ENCODE assay signal across 31 cellular contexts in genomic region chr6:170524188-170524535, GRCh38. TPM values are rescaled to one million over a fixed set of nuclear protein-coding genes. Genes with fewer than 3 reads are reported as not detected.
DNase-seq lines count a peak whose midpoint lies in the region; ATAC-seq, FAIRE-seq and TF ChIP-seq lines count a peak whose summit lies in the region.
"Had no signal": no experiment of that assay in that cellular context is flagged by ENCODE, and none has a peak within 500 bp of the region (broad histone marks: within the 10 kb centered on the region; RNA-seq: fewer than 3 reads in every experiment).

No MANE protein-coding gene starts in this region.

- H3K9me3 ChIP-seq in K562 (replicated peaks; ENCODE audit: control insufficient read depth, insufficient read depth, low read depth, low read length) (no peaks in the 10 kb centered on the region), right cardiac atrium (ENCODE audit: control insufficient read depth, low read length) (no peaks in the 10 kb centered on the region), skeletal muscle tissue (ENCODE audit: control insufficient read depth in 3 of 3, low read length in 3 of 3) (no peaks in the 10 kb centered on the region)
- H3K9me3 ChIP-seq: A549, adrenal gland, neutrophil, tibial artery had no signal

- peaks cover 4 to 8% of the 10 kb centered on the region in 2 experiments; a peak in 4 of 5 replicates for H3K27me3 ChIP-seq in K562 (ENCODE audit: control insufficient read depth in 2 of 2, insufficient read depth in 2 of 2, low read length in 2 of 2)
- H3K27me3 ChIP-seq in right cardiac atrium (ENCODE audit: control insufficient read depth, insufficient read depth) = no peaks in the 10 kb centered on the region
- no peaks in the 10 kb centered on the region for H3K27me3 ChIP-seq in skeletal muscle tissue (ENCODE audit: control insufficient read depth in 3 of 3, insufficient read depth in 3 of 3, low read length in 3 of 3)
- H3K27me3 ChIP-seq: adrenal gland, tibial artery had no signal

- no peak for FAIRE-seq in K562 (lab: Jason Lieb, UNC)
- FAIRE-seq: A549, frontal cortex had no signal

- in situ Hi-C loops in K562 (cut with MboI) = no loop called here

- no peak overlapping the region for H2AFZ ChIP-seq in K562 (ENCODE audit: low read depth, low read length)
- H2AFZ ChIP-seq: GM23248 had no signal

- no peaks in the 10 kb centered on the region for H3K9me1 ChIP-seq in K562 (ENCODE audit: control insufficient read depth, insufficient read depth, low read length)

- H3K27ac Mint-ChIP-seq in activated naive CD4-positive, alpha-beta T cell treated with anti-CD3 and anti-CD28 coated beads for 36 hours = peak overlapping the region; percentile 17
- no peak overlapping the region for H3K27ac Mint-ChIP-seq in activated T-helper 17 cell treated with anti-CD3 and anti-CD28 coated beads, Interleukin-2, amount 50 U/mL, for 72 hours
- H3K27ac Mint-ChIP-seq: activated CD4-positive, alpha-beta T cell treated with anti-CD3 and anti-CD28 coated beads, Interleukin-2, amount 10 ng/mL, durations not matched to agents 24 days and 14 days; activated naive CD4-positive, alpha-beta T cell treated with anti-CD3 and anti-CD28 coated beads, Interleukin-2, amount 10 ng/mL, durations not matched to agents 7 days and 5 days; CD4-positive, CD25-positive, alpha-beta regulatory T cell had no signal

- TF ChIP-seq CTCF in K562 (IDR thresholded peaks at IDR 0.05 in 2 of 3, conservative IDR thresholded peaks at IDR 0.05 in 1 of 3; ENCODE audit: insufficient read depth in 2 of 3, low read depth in 1 of 3, low read length in 3 of 3) = no peak

- no TSS peak for BruUV-seq in K562 (replicated peaks; lab: Mats Ljungman, UMichigan)

- TF ChIP-seq EP300 in K562 (IDR thresholded peaks at IDR 0.05; ENCODE audit: low read length) = no peak

- no peak overlapping the region for H3K4me3 Mint-ChIP-seq in activated naive CD4-positive, alpha-beta T cell treated with anti-CD3 and anti-CD28 coated beads for 36 hours
- H3K4me3 Mint-ChIP-seq in activated T-helper 17 cell treated with anti-CD3 and anti-CD28 coated beads, Interleukin-2, amount 50 U/mL, for 72 hours = no peak overlapping the region
- H3K4me3 Mint-ChIP-seq: activated CD4-positive, alpha-beta T cell treated with anti-CD3 and anti-CD28 coated beads, Interleukin-2, amount 10 ng/mL, durations not matched to agents 24 days and 14 days; activated naive CD4-positive, alpha-beta T cell treated with anti-CD3 and anti-CD28 coated beads, Interleukin-2, amount 10 ng/mL, durations not matched to agents 7 days and 5 days; CD4-positive, CD25-positive, alpha-beta regulatory T cell had no signal

- H3K9me3 Mint-ChIP-seq in activated naive CD4-positive, alpha-beta T cell treated with anti-CD3 and anti-CD28 coated beads for 36 hours = no peaks in the 10 kb centered on the region
- no peaks in the 10 kb centered on the region for H3K9me3 Mint-ChIP-seq in activated T-helper 17 cell treated with anti-CD3 and anti-CD28 coated beads, Interleukin-2, amount 50 U/mL, for 72 hours
- H3K9me3 Mint-ChIP-seq: activated CD4-positive, alpha-beta T cell treated with anti-CD3 and anti-CD28 coated beads, Interleukin-2, amount 10 ng/mL, durations not matched to agents 24 days and 14 days; activated naive CD4-positive, alpha-beta T cell treated with anti-CD3 and anti-CD28 coated beads, Interleukin-2, amount 10 ng/mL, durations not matched to agents 7 days and 5 days; CD4-positive, CD25-positive, alpha-beta regulatory T cell had no signal

- peaks cover 6% of the 10 kb centered on the region for H3K27me3 Mint-ChIP-seq in activated naive CD4-positive, alpha-beta T cell treated with anti-CD3 and anti-CD28 coated beads for 36 hours (ENCODE audit: low read depth)
- peaks cover 26% of the 10 kb centered on the region for H3K27me3 Mint-ChIP-seq in activated T-helper 17 cell treated with anti-CD3 and anti-CD28 coated beads, Interleukin-2, amount 50 U/mL, for 72 hours

- POLR2A ChIA-PET in K562 (lab: Yijun Ruan, JAX) = interaction anchor here (0.7 to 2.8 kb wide), 2 partner anchors 9 to 17 kb away, joined by 4 to 9 read pairs; no protein-coding TSS in a partner anchor

- intact Hi-C loops in activated naive CD4-positive, alpha-beta T cell treated with anti-CD3 and anti-CD28 coated beads for 36 hours (cut with micrococcal nuclease) = no loop called here
- intact Hi-C loops in K562 (cut with micrococcal nuclease) (loop anchor here (10.0 kb wide), 2 partner anchors 49 to 1629 kb away; no protein-coding TSS in a partner anchor), right cardiac atrium (cut with DNase I) (loop anchor here (5.0 to 10.0 kb wide), 5 partner anchors 219 to 729 kb away; partner anchors contain the start of genes DLL1 (in 2 of the 4) and FAM120B (in 1 of the 4))

- H3K4me1 Mint-ChIP-seq in activated naive CD4-positive, alpha-beta T cell treated with anti-CD3 and anti-CD28 coated beads for 36 hours (ENCODE audit: low read depth) = no peaks in the 10 kb centered on the region
- no peaks in the 10 kb centered on the region for H3K4me1 Mint-ChIP-seq in activated T-helper 17 cell treated with anti-CD3 and anti-CD28 coated beads, Interleukin-2, amount 50 U/mL, for 72 hours

- H3K36me3 ChIP-seq in K562 (ENCODE audit: control insufficient read depth, insufficient read depth, low read length) (no peaks in the 10 kb centered on the region), skeletal muscle tissue (ENCODE audit: control insufficient read depth in 3 of 3, insufficient read depth in 3 of 3, low read length in 3 of 3) (no peaks in the 10 kb centered on the region)
- H3K36me3 ChIP-seq: adrenal gland, neutrophil, tibial artery had no signal

- 7% methylated on average over 4 of the region's 4 CpGs for WGBS in K562 (ENCODE audit: insufficient coverage, low coverage, missing lambda C conversion rate)
- WGBS in right cardiac atrium = 64% methylated on average over 4 of the region's 4 CpGs

- H3K4me3 ChIP-seq in K562 = no peak overlapping the region
- no peak overlapping the region for H3K4me3 ChIP-seq in right cardiac atrium (ENCODE audit: low read length)
- peak overlapping the region in 1 of 3 donors; percentile 22 for H3K4me3 ChIP-seq in skeletal muscle tissue (ENCODE audit: low read length in 3 of 3)
- H3K4me3 ChIP-seq: A549, adrenal gland, GM23248, tibial artery had no signal

- CTCF ChIA-PET in activated naive CD4-positive, alpha-beta T cell treated with anti-CD3 and anti-CD28 coated beads for 36 hours (lab: Charles Lee) = no interaction called here
- CTCF ChIA-PET in K562 (lab: Yijun Ruan, JAX; ENCODE audit: low intra/inter-chr PET ratio) = no interaction called here

- H3K9ac ChIP-seq in K562 (ENCODE audit: insufficient read depth in 1 of 2, low read depth in 2 of 2, low read length in 2 of 2) (no peak overlapping the region), skeletal muscle tissue (ENCODE audit: low read depth in 1 of 3, low read length in 3 of 3) (peak overlapping the region; percentile 52 to 68 (median 66))
- H3K9ac ChIP-seq: GM23248 had no signal

- TF ChIP-seq RAD21 in K562 (CRISPR knock-in tag; conservative IDR thresholded peaks at IDR 0.05 in 1 of 2, IDR thresholded peaks at IDR 0.05 in 1 of 2) = no peak

- peaks cover 0 to 8% of the 10 kb centered on the region in 2 experiments; a peak in 3 of 5 replicates for H3K4me1 ChIP-seq in K562 (replicated peaks in 1 of 2; ENCODE audit: control insufficient read depth in 2 of 2, insufficient read depth in 2 of 2, low read length in 2 of 2)
- peaks cover 7% of the 10 kb centered on the region for H3K4me1 ChIP-seq in right cardiac atrium (ENCODE audit: control insufficient read depth, insufficient read depth, low read length)
- H3K4me1 ChIP-seq in skeletal muscle tissue (ENCODE audit: control insufficient read depth in 3 of 3, insufficient read depth in 3 of 3, low read length in 3 of 3) = peaks cover 23 to 36% (median 28%) of the 10 kb centered on the region in 3 donors
- H3K4me1 ChIP-seq: A549, adrenal gland, tibial artery had no signal

- no peaks in the 10 kb centered on the region for H3K79me2 ChIP-seq in K562 (ENCODE audit: control insufficient read depth, insufficient read depth, low read length)

- H3K4me2 ChIP-seq in K562 (ENCODE audit: insufficient read depth, low read length) = no peak overlapping the region
- H3K4me2 ChIP-seq: A549 had no signal

- DNase-seq in activated naive CD4-positive, alpha-beta T cell treated with anti-CD3 and anti-CD28 coated beads for 36 hours = no peak
- no peak for DNase-seq in activated naive CD4-positive, alpha-beta T cell treated with Interleukin-2 at 50 U/mL for 16 hours
- DNase-seq in K562 (ENCODE audit: extremely low read depth in 1 of 4, low spot score in 3 of 4) (no peak), right cardiac atrium (peak in 1 of 3 donors; percentile 25)
- no peak for DNase-seq in activated CD8-positive, alpha-beta memory T cell treated with anti-CD3 and anti-CD28 coated beads, Interleukin-2, amount 50 U/mL, for 4 hours
- DNase-seq: activated CD4-positive, alpha-beta T cell treated with anti-CD3 and anti-CD28 coated beads, Interleukin-2, amount 10 ng/mL, durations not matched to agents 24 days and 14 days; activated naive CD4-positive, alpha-beta T cell treated with anti-CD3 and anti-CD28 coated beads, Interleukin-2, amount 10 ng/mL, durations not matched to agents 7 days and 5 days; activated T-cell treated with anti-CD3 and anti-CD28 coated beads, Interleukin-2, amount 50 U/mL, for 1 hour; adrenal gland; Calu3; CD4-positive, CD25-positive, alpha-beta regulatory T cell; cerebellar nuclear complex; DND-41; GM23248; hippocampal formation; NCI-H1048; NCI-H526 treated with DMSO at 0.1 percent for 48 hours; posterior cingulate gyrus; SHP77 treated with DMSO at 0.1 percent for 48 hours; stimulated activated CD4-positive, alpha-beta T cell treated with anti-CD3 and anti-CD28 coated beads, Interleukin-15, amount 100 ng/mL, for 24 hours; stimulated activated CD4-positive, alpha-beta T cell treated with anti-CD3 and anti-CD28 coated beads, Interleukin-4, amount 100 ng/mL, for 4 hours; tibial artery had no signal

- H3K36me3 Mint-ChIP-seq in activated naive CD4-positive, alpha-beta T cell treated with anti-CD3 and anti-CD28 coated beads for 36 hours (ENCODE audit: low read depth) = no peaks in the 10 kb centered on the region
- no peaks in the 10 kb centered on the region for H3K36me3 Mint-ChIP-seq in activated T-helper 17 cell treated with anti-CD3 and anti-CD28 coated beads, Interleukin-2, amount 50 U/mL, for 72 hours (ENCODE audit: low read depth)
- H3K36me3 Mint-ChIP-seq: activated naive CD4-positive, alpha-beta T cell treated with anti-CD3 and anti-CD28 coated beads, Interleukin-2, amount 10 ng/mL, durations not matched to agents 7 days and 5 days; CD4-positive, CD25-positive, alpha-beta regulatory T cell had no signal

- H3K27ac ChIP-seq in K562 (ENCODE audit: extremely low read depth, low read depth, low read length) = no peak overlapping the region
- peak overlapping the region; percentile 91 for H3K27ac ChIP-seq in right cardiac atrium (ENCODE audit: low read length)
- peak overlapping the region; percentile 96 for H3K27ac ChIP-seq in skeletal muscle tissue (ENCODE audit: low read depth, low read length)
- H3K27ac ChIP-seq: A549, GM23248, neutrophil, tibial artery, VCaP had no signal

- no peaks in the 10 kb centered on the region for H4K20me1 ChIP-seq in K562 (replicated peaks; ENCODE audit: control insufficient read depth, insufficient read depth, low read length)

- TF ChIP-seq POLR2A in K562 (conservative IDR thresholded peaks at IDR 0.05) = no peak

- ATAC-seq in K562 = no peak; the same call in 2 of the 3 replicates
- peak; percentile 85 to 88 for ATAC-seq in right cardiac atrium
- no peak for ATAC-seq in activated T-helper 17 cell treated with anti-CD3 and anti-CD28 coated beads, Interleukin-2, amount 50 U/mL, for 72 hours (replicated peaks)
- no peak for ATAC-seq in GM21515 (IDR thresholded peaks at IDR 0.05; ENCODE audit: unreplicated experiment)
- ATAC-seq: A549, esophagus mucosa, sciatic nerve had no signal

RNA-seq across cellular contexts. Expression of gene PSMB1, which starts 28.9 kb away (rescaled TPM):
- total RNA-seq in activated naive CD4-positive, alpha-beta T cell treated with anti-CD3 and anti-CD28 coated beads for 36 hours = 100 to 1,000 TPM; 236 to 252 TPM
- 72.7 and 111 TPM in 2 replicates for total RNA-seq in K562 (2011; cell fraction: chromatin; rRNA removed; ENCODE audit: low replicate concordance)
- total RNA-seq in K562 (2011; cell fraction: nucleolus; rRNA removed) = 100 and 101 TPM in 2 replicates
- 147 and 174 TPM in 2 replicates for total RNA-seq in K562 (2011; cell fraction: nucleoplasm; rRNA removed)
- total RNA-seq in K562 (2014; rRNA removed) (567 and 884 TPM in 2 replicates), K562 (2014; rRNA removed; fragmentation: Illumina TruSeq; extraction: Trizol) (716 and 737 TPM in 2 replicates), K562 (2015; rRNA removed; fragmentation: Illumina TruSeq; extraction: Trizol) (566 and 591 TPM in 2 replicates), K562 (2021) (431 and 447 TPM in 2 replicates), right cardiac atrium (100 to 1,000 TPM; 125 to 146 (median 144) TPM), skeletal muscle tissue (244 TPM)
- polyA plus RNA-seq in K562 (2011; rRNA removed) (857 and 1,105 TPM in 2 replicates), K562 (2014; fragmentation: Illumina TruSeq; extraction: Trizol) (549 and 609 TPM in 2 replicates), K562 (2014; fragmentation: Nextera tagmentation; extraction: Ambion mirVana) (1,000 to 10,000 TPM; 2,334 to 2,953 TPM), K562 (2014; rRNA removed) (1,180 and 1,187 TPM in 2 replicates), right cardiac atrium (280 TPM)
- polyA plus RNA-seq in K562 (2011; cell fraction: cytosol; rRNA removed) = 941 and 1,174 TPM in 2 replicates
- 261 and 404 TPM in 2 replicates for polyA plus RNA-seq in K562 (2011; cell fraction: nucleus; rRNA removed)
- polyA plus RNA-seq in K562 (2012) = 418 and 567 TPM in 2 replicates
- 647 and 767 TPM in 2 replicates for polyA minus RNA-seq in K562 (2011; rRNA and poly(A)+ RNA removed)
- 227 and 288 TPM in 2 replicates for polyA minus RNA-seq in K562 (2011; cell fraction: cytosol; rRNA and poly(A)+ RNA removed)
- 41.3 and 70.0 TPM in 2 replicates for polyA minus RNA-seq in K562 (2011; cell fraction: nucleus; rRNA and poly(A)+ RNA removed)
- total RNA-seq in activated T-helper 17 cell treated with anti-CD3 and anti-CD28 coated beads, Interleukin-2, amount 50 U/mL, for 72 hours = 100 to 1,000 TPM; 183 to 201 TPM

RNA-seq across cellular contexts. Expression of gene TBP, which starts 30.0 kb away (rescaled TPM):
- 10 to 100 TPM; 19.4 to 22.3 TPM for total RNA-seq in activated naive CD4-positive, alpha-beta T cell treated with anti-CD3 and anti-CD28 coated beads for 36 hours
- total RNA-seq in K562 (2011; cell fraction: chromatin; rRNA removed; ENCODE audit: low replicate concordance) = 37.1 and 48.4 TPM in 2 replicates
- total RNA-seq in K562 (2011; cell fraction: nucleolus; rRNA removed) = 19.2 and 21.6 TPM in 2 replicates
- total RNA-seq in K562 (2011; cell fraction: nucleoplasm; rRNA removed) = 30.4 and 38.7 TPM in 2 replicates
- total RNA-seq in K562 (2014; rRNA removed) (39.5 and 48.8 TPM in 2 replicates), K562 (2014; rRNA removed; fragmentation: Illumina TruSeq; extraction: Trizol) (28.9 and 29.4 TPM in 2 replicates), K562 (2015; rRNA removed; fragmentation: Illumina TruSeq; extraction: Trizol) (24.5 and 28.5 TPM in 2 replicates), K562 (2021) (31.7 and 36.0 TPM in 2 replicates), right cardiac atrium (10 to 100 TPM in 1 of 4 donors, 1 to 10 TPM in 3; 8.7 to 11.8 (median 9.2) TPM), skeletal muscle tissue (11.0 TPM)
- polyA plus RNA-seq in K562 (2011; rRNA removed) (34.9 and 39.0 TPM in 2 replicates), K562 (2014; fragmentation: Illumina TruSeq; extraction: Trizol) (52.1 and 56.4 TPM in 2 replicates), K562 (2014; fragmentation: Nextera tagmentation; extraction: Ambion mirVana) (10 to 100 TPM; 61.3 to 86.1 TPM), K562 (2014; rRNA removed) (40.6 and 47.0 TPM in 2 replicates), right cardiac atrium (7.9 TPM)
- 26.0 and 77.2 TPM in 2 replicates for polyA plus RNA-seq in K562 (2011; cell fraction: cytosol; rRNA removed)
- 46.7 and 53.4 TPM in 2 replicates for polyA plus RNA-seq in K562 (2011; cell fraction: nucleus; rRNA removed)
- polyA plus RNA-seq in K562 (2012) = 27.0 and 32.7 TPM in 2 replicates
- polyA minus RNA-seq in K562 (2011; rRNA and poly(A)+ RNA removed) = 27.2 and 31.3 TPM in 2 replicates
- 13.9 and 17.4 TPM in 2 replicates for polyA minus RNA-seq in K562 (2011; cell fraction: cytosol; rRNA and poly(A)+ RNA removed)
- 14.7 and 16.9 TPM in 2 replicates for polyA minus RNA-seq in K562 (2011; cell fraction: nucleus; rRNA and poly(A)+ RNA removed)
- total RNA-seq in activated T-helper 17 cell treated with anti-CD3 and anti-CD28 coated beads, Interleukin-2, amount 50 U/mL, for 72 hours = 10 to 100 TPM; 16.8 to 25.6 TPM

Comparison
In these comparisons a context has a peak if more than half of its experiments do, and no peak if none do; other contexts are left out.
1. ATAC-seq: peak in right cardiac atrium (2 of 2); none in K562 (single experiment), activated T-helper 17 cell treated with anti-CD3 and anti-CD28 coated beads, Interleukin-2, amount 50 U/mL, for 72 hours (single experiment) and GM21515 (single experiment).
2. H3K9ac ChIP-seq: peak in skeletal muscle tissue (3 of 3); none in K562 (0 of 2).